ENCODE assay signal across 9 cellular contexts in genomic region chr17:10631048-10631700, GRCh38. TPM values are rescaled to one million over a fixed set of nuclear protein-coding genes. Genes with fewer than 3 reads are reported as not detected.
DNase-seq lines count a peak whose midpoint lies in the region; ATAC-seq lines count a peak whose summit lies in the region.
"Had no signal": no experiment of that assay in that cellular context is flagged by ENCODE, and none has a peak within 500 bp of the region (broad histone marks: within the 10 kb centered on the region; RNA-seq: fewer than 3 reads in every experiment).

No MANE protein-coding gene starts in this region.

- ATAC-seq in activated T-cell treated with anti-CD3 and anti-CD28 coated beads, Interleukin-2, amount 50 U/mL, for 72 hours (replicated peaks in 1 of 2) = no peak

- H3K36me3 Mint-ChIP-seq in activated T-cell treated with anti-CD3 and anti-CD28 coated beads, Interleukin-2, amount 50 U/mL, for 72 hours (ENCODE audit: insufficient read depth in 2 of 2) = peaks cover 4 to 5% of the 10 kb centered on the region in 2 donors

- in situ Hi-C loops in KBM-7 (cut with MboI; ENCODE audit: low pct_unique_long_range_greater_than_20kb, low sequenced_read_pairs) = loop anchor here (25.0 kb wide), 1 partner anchor 206 kb away; the partner anchor contains the start of gene PIRT

- intact Hi-C loops in posterior vena cava (cut with DNase I) = no loop called here

- no peaks in the 10 kb centered on the region for H3K4me1 Mint-ChIP-seq in activated T-cell treated with anti-CD3 and anti-CD28 coated beads, Interleukin-2, amount 50 U/mL, for 72 hours (ENCODE audit: low read depth)
- H3K4me1 Mint-ChIP-seq: CD4-positive, CD25-positive, alpha-beta regulatory T cell had no signal

- H3K27me3 Mint-ChIP-seq in activated T-cell treated with anti-CD3 and anti-CD28 coated beads, Interleukin-2, amount 50 U/mL, for 72 hours (ENCODE audit: low read depth) = no peaks in the 10 kb centered on the region
- H3K27me3 Mint-ChIP-seq: CD4-positive, CD25-positive, alpha-beta regulatory T cell had no signal

- H3K4me3 Mint-ChIP-seq in activated T-cell treated with anti-CD3 and anti-CD28 coated beads, Interleukin-2, amount 50 U/mL, for 72 hours = no peak overlapping the region
- H3K4me3 Mint-ChIP-seq: CD4-positive, CD25-positive, alpha-beta regulatory T cell had no signal

- H3K27ac Mint-ChIP-seq in activated T-cell treated with anti-CD3 and anti-CD28 coated beads, Interleukin-2, amount 50 U/mL, for 72 hours = no peak overlapping the region
- H3K27ac Mint-ChIP-seq: CD4-positive, CD25-positive, alpha-beta regulatory T cell had no signal

- H3K9me3 Mint-ChIP-seq in activated T-cell treated with anti-CD3 and anti-CD28 coated beads, Interleukin-2, amount 50 U/mL, for 72 hours = no peaks in the 10 kb centered on the region
- H3K9me3 Mint-ChIP-seq: CD4-positive, CD25-positive, alpha-beta regulatory T cell had no signal

- DNase-seq in NCI-H1694 (lab: John Stamatoyannopoulos, UW) (peak; percentile 6), NCI-H1694 treated with DMSO at 0.1 percent for 48 hours (lab: John Stamatoyannopoulos, UW) (no peak), KBM-7 (peak; percentile 55), kidney tubule cell (ENCODE audit: low spot score) (peak; percentile 39), inferior parietal cortex (ENCODE audit: extremely low spot score) (no peak), HT-29 (ENCODE audit: low spot score) (no peak), posterior vena cava (ENCODE audit: low spot score) (no peak)
- peak; percentile 23 to 32 for DNase-seq in activated T-cell treated with anti-CD3 and anti-CD28 coated beads, Interleukin-2, amount 50 U/mL, for 72 hours

RNA-seq across cellular contexts. Expression of gene MYH3, which starts 25.9 kb away (rescaled TPM):
- total RNA-seq in activated T-cell treated with anti-CD3 and anti-CD28 coated beads, Interleukin-2, amount 50 U/mL, for 72 hours = 1 to 10 TPM; 4.6 to 5.4 TPM
- total RNA-seq in HT-29 (2014; rRNA removed; shearing (Covaris generic)) = 0.25 and 1.0 TPM in 2 replicates
- 10 to 100 TPM; 19.9 to 75.1 TPM for total RNA-seq in posterior vena cava

Comparison
In these comparisons a context has a peak if more than half of its experiments do, and no peak if none do; other contexts are left out.
1. DNase-seq: peak in NCI-H1694 (single experiment), KBM-7 (single experiment), activated T-cell treated with anti-CD3 and anti-CD28 coated beads, Interleukin-2, amount 50 U/mL, for 72 hours (2 of 2) and kidney tubule cell (single experiment); none in NCI-H1694 treated with DMSO at 0.1 percent for 48 hours (single experiment), inferior parietal cortex (single experiment), HT-29 (single experiment) and posterior vena cava (single experiment).